In the genomic region with DNA sequence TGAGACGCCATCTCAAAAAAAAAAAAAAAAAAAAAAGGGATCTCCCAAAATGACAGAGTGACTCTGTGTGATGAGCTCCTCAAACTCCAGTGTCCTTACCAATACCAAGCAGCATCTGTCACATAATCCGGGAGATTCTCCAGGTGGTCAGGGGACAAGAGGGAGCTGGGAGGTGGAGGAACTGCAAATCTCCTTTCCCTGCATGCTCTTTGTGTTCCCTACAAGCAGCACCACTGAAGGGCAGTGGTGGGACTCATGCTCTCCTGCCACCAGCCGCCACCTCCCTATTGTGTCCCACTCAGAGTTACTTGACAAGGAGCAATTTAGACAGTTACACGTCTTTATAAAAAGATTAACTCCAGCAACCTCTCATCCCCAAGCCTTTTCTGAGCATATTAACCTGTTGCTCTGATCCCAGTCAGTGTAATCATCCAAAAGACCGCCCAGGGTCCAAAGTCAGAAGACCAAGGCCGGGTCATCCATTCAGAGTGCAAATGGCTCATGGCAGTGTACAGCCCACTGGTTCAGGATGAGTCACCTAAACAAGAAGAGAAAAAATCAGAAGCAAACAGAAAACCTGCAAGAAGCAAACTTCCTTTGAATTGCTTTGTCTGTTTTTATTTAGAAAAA, we compare ENCODE assay signal across 29 cellular contexts. TPM values are rescaled to one million over a fixed set of nuclear protein-coding genes. Genes with fewer than 3 reads are reported as not detected.
A peak's percentile ranks its signal among the peaks of the same experiment; 100 is the strongest.
DNase-seq lines count a peak whose midpoint lies in the region; ATAC-seq and TF ChIP-seq lines count a peak whose summit lies in the region.
"Had no signal": no experiment of that assay in that cellular context is flagged by ENCODE, and none has a peak within 500 bp of the region (broad histone marks: within the 10 kb centered on the region; RNA-seq: fewer than 3 reads in every experiment).

No MANE protein-coding gene starts in this region.

- DNase-seq in ELR (ENCODE audit: low read depth) (peak; percentile 38), Peyer's patch (peak in 2 of 3 donors; percentile 82 to 87), hepatocyte (ENCODE audit: low spot score) (peak; percentile 74), mucosa of descending colon (no peak), pons (ENCODE audit: low spot score) (no peak), ecto neural progenitor cell (ENCODE audit: low spot score) (no peak)
- DNase-seq: activated CD4-positive, alpha-beta memory T cell treated with anti-CD3 and anti-CD28 coated beads, Interleukin-2, amount 10 ng/mL, durations not matched to agents 7 days and 5 days; activated CD8-positive, alpha-beta memory T cell treated with anti-CD3 and anti-CD28 coated beads, Interleukin-2, amount 50 U/mL, for 4 hours; activated naive CD4-positive, alpha-beta T cell treated with anti-CD3 and anti-CD28 coated beads, Interleukin-2, amount 10 ng/mL, durations not matched to agents 7 days and 5 days; anterior cingulate cortex; CD4-positive, CD25-positive, alpha-beta regulatory T cell; NCI-H1092; NCI-H1694; NCI-H510A treated with DMSO at 0.1 percent for 48 hours; PC-3; retina; SK-N-SH; spleen; stimulated activated CD4-positive, alpha-beta T cell treated with anti-CD3 and anti-CD28 coated beads, Interleukin-2, amount 100 ng/mL, for 24 hours; stimulated activated naive CD8-positive, alpha-beta T cell treated with anti-CD3 and anti-CD28 coated beads, Interleukin-15, amount 100 ng/mL, for 72 hours had no signal

- WGBS in hepatocyte (ENCODE audit: low lambda C conversion rate, missing lambda C conversion rate) = 77% methylated on average over 5 of the region's 6 CpGs

- no peaks in the 10 kb centered on the region for H4K20me1 ChIP-seq in hepatocyte (ENCODE audit: insufficient read depth, poor library complexity, severe bottlenecking)

- H3K9me3 ChIP-seq in Peyer's patch (no peaks in the 10 kb centered on the region), hepatocyte (ENCODE audit: low read depth) (no peaks in the 10 kb centered on the region), mucosa of descending colon (no peaks in the 10 kb centered on the region)
- H3K9me3 ChIP-seq: A549, gastroesophageal sphincter, SK-N-SH, spleen, thoracic aorta had no signal

- H3K4me2 ChIP-seq in hepatocyte = peak overlapping the region; percentile 34
- H3K4me2 ChIP-seq: A549, GM23338, SK-N-SH had no signal

- H2AFZ ChIP-seq in hepatocyte = no peak overlapping the region
- H2AFZ ChIP-seq: GM23338 had no signal

- H3K79me2 ChIP-seq in hepatocyte = peaks cover 39% of the 10 kb centered on the region

- intact Hi-C loops in mucosa of descending colon (cut with DNase I, micrococcal nuclease) = loop anchor here in 1 of 2 donors (5.0 kb wide), 1 partner anchor 523 kb away; no protein-coding TSS in a partner anchor

- H3K9me2 ChIP-seq in hepatocyte (replicated peaks; ENCODE audit: insufficient read depth) = no peaks in the 10 kb centered on the region
- H3K9me2 ChIP-seq: SK-N-SH had no signal

- peaks cover 0 to 13% (median 0%) of the 10 kb centered on the region in 3 donors for H3K36me3 ChIP-seq in Peyer's patch
- H3K36me3 ChIP-seq in hepatocyte (replicated peaks; ENCODE audit: insufficient read depth, low read depth) = no peaks in the 10 kb centered on the region
- H3K36me3 ChIP-seq in mucosa of descending colon (ENCODE audit: low read depth) = no peaks in the 10 kb centered on the region
- H3K36me3 ChIP-seq: thoracic aorta had no signal

- H3K4me1 ChIP-seq in Peyer's patch (peaks cover 0 to 53% (median 1%) of the 10 kb centered on the region in 4 donors), hepatocyte (ENCODE audit: insufficient read depth) (peaks cover 26% of the 10 kb centered on the region), mucosa of descending colon (ENCODE audit: low read depth) (peaks cover 14% of the 10 kb centered on the region)
- H3K4me1 ChIP-seq: A549 had no signal

- no peak for TF ChIP-seq POLR2A in Peyer's patch (IDR thresholded peaks at IDR 0.05)

- TF ChIP-seq CTCF in Peyer's patch (IDR thresholded peaks at IDR 0.05) = no peak
- TF ChIP-seq CTCF in hepatocyte (IDR thresholded peaks at IDR 0.05; ENCODE audit: poor library complexity) = no peak
- TF ChIP-seq CTCF in mucosa of descending colon (IDR thresholded peaks at IDR 0.05) = no peak

- H3K27ac ChIP-seq in Peyer's patch (peak overlapping the region in 2 of 4 donors; percentile 32 to 73), hepatocyte (peak overlapping the region; percentile 33)
- H3K27ac ChIP-seq: A549, gastroesophageal sphincter, thoracic aorta had no signal

- H3K27me3 ChIP-seq in Peyer's patch (no peaks in the 10 kb centered on the region), hepatocyte (no peaks in the 10 kb centered on the region)
- H3K27me3 ChIP-seq: gastroesophageal sphincter, spleen had no signal

- H3K4me3 ChIP-seq in Peyer's patch = no peak overlapping the region
- H3K4me3 ChIP-seq in hepatocyte = no peak overlapping the region
- no peak overlapping the region for H3K4me3 ChIP-seq in mucosa of descending colon
- H3K4me3 ChIP-seq: A549, gastroesophageal sphincter, GM23338, K562, spleen, thoracic aorta had no signal

- ATAC-seq in mucosa of descending colon (peak; percentile 38), HG03354 (IDR thresholded peaks at IDR 0.05; ENCODE audit: poor library complexity, severe bottlenecking, unreplicated experiment) (no peak), GM18867 (IDR thresholded peaks at IDR 0.05; ENCODE audit: unreplicated experiment) (no peak)
- ATAC-seq: A549; gastroesophageal sphincter; GM23338; K562; natural killer cell treated with Interleukin-12 subunit alpha and Interleukin-12 subunit beta and Interleukin-15 and Interleukin-18, amount 100 ng/mL, for 72 hours; PC-3; Right ventricle myocardium inferior; stimulated activated naive CD8-positive, alpha-beta T cell treated with anti-CD3 and anti-CD28 coated beads, Interleukin-15, amount 100 ng/mL, for 72 hours had no signal

RNA-seq across cellular contexts. Expression of a gene that starts 23.6 kb away (rescaled TPM):
- total RNA-seq in Peyer's patch (100 to 1,000 TPM in 1 of 4 donors, 10 to 100 TPM in 3; 21.5 to 137 (median 83.4) TPM), hepatocyte (82.4 and 88.5 TPM in 2 replicates), mucosa of descending colon (100 to 1,000 TPM in 2 of 3 donors, 10 to 100 TPM in 1; 64.3 to 134 (median 119) TPM)
- polyA plus RNA-seq in hepatocyte = 97.9 and 108 TPM in 2 replicates

Comparison
In these comparisons a context has a peak if more than half of its experiments do, and no peak if none do; other contexts are left out.
1. DNase-seq: peak in ELR (single experiment), Peyer's patch (2 of 3) and hepatocyte (single experiment); none in mucosa of descending colon (0 of 3), pons (single experiment) and ecto neural progenitor cell (single experiment).